Comparison of ENCODE assay signal across 32 cellular contexts in genomic region chr4:142411993-142412392, GRCh38.
"Had no signal": no experiment of that assay in that cellular context is flagged by ENCODE, and none has a peak within 500 bp of the region (broad histone marks: within the 10 kb centered on the region; RNA-seq: fewer than 3 reads in every experiment).

No MANE protein-coding gene starts in this region.

- H3K27me3 Mint-ChIP-seq: activated CD4-positive, alpha-beta memory T cell treated with anti-CD3 and anti-CD28 coated beads for 36 hours; activated CD4-positive, alpha-beta T cell treated with anti-CD3 and anti-CD28 coated beads for 36 hours; activated CD4-positive, alpha-beta T cell treated with anti-CD3 and anti-CD28 coated beads, Interleukin-2, amount 10 ng/mL, durations not matched to agents 24 days and 14 days; activated CD8-positive, alpha-beta memory T cell treated with anti-CD3 and anti-CD28 coated beads, Interleukin-2, amount 10 ng/mL, durations not matched to agents 7 days and 5 days; effector memory CD8-positive, alpha-beta T cell had no signal

- H3K4me3 ChIP-seq: adrenal gland, body of pancreas, esophagus muscularis mucosa, gastrocnemius medialis, heart left ventricle had no signal

- H3K4me3 Mint-ChIP-seq: activated CD4-positive, alpha-beta memory T cell treated with anti-CD3 and anti-CD28 coated beads for 36 hours; activated CD4-positive, alpha-beta T cell treated with anti-CD3 and anti-CD28 coated beads for 36 hours; activated CD4-positive, alpha-beta T cell treated with anti-CD3 and anti-CD28 coated beads, Interleukin-2, amount 10 ng/mL, durations not matched to agents 24 days and 14 days; activated CD8-positive, alpha-beta memory T cell treated with anti-CD3 and anti-CD28 coated beads, Interleukin-2, amount 10 ng/mL, durations not matched to agents 7 days and 5 days; activated CD8-positive, alpha-beta T cell treated with anti-CD3 and anti-CD28 coated beads, Interleukin-2, amount 10 ng/mL, durations not matched to agents 7 days and 5 days; activated T-helper 1 cell treated with anti-CD3 and anti-CD28 coated beads, Interleukin-12 subunit alpha, Interleukin-12 subunit beta, Interleukin-2, Interleukin-4 antibody, amounts not matched to agents 30 ng/mL and 10 ng/mL and 1 ng/mL, durations not matched to agents 14 hours and 24 hours and 36 hours; effector memory CD8-positive, alpha-beta T cell; T-helper 1 cell treated with Interleukin-12 subunit alpha and Interleukin-12 subunit beta and Interleukin-4 antibody, amounts not matched to agents 30 μg/mL and 1 μg/mL, for 36 hours had no signal

- DNase-seq: activated CD4-positive, alpha-beta memory T cell treated with anti-CD3 and anti-CD28 coated beads for 36 hours; activated CD4-positive, alpha-beta T cell treated with anti-CD3 and anti-CD28 coated beads for 36 hours; activated CD4-positive, alpha-beta T cell treated with anti-CD3 and anti-CD28 coated beads, Interleukin-2, amount 10 ng/mL, durations not matched to agents 24 days and 14 days; activated CD4-positive, CD25-positive, alpha-beta regulatory T cell; activated CD4-positive, CD25-positive, alpha-beta regulatory T cell treated with anti-CD3 and anti-CD28 coated beads, Interleukin-2, amount 50 U/mL, for 72 hours; activated CD8-positive, alpha-beta memory T cell treated with anti-CD3 and anti-CD28 coated beads, Interleukin-2, amount 10 ng/mL, durations not matched to agents 7 days and 5 days; activated CD8-positive, alpha-beta memory T cell treated with anti-CD3 and anti-CD28 coated beads, Interleukin-2, amount 50 U/mL, for 4 hours; activated CD8-positive, alpha-beta T cell treated with anti-CD3 and anti-CD28 coated beads, Interleukin-2, amount 10 ng/mL, durations not matched to agents 7 days and 5 days; activated effector memory CD4-positive, alpha-beta T cell treated with anti-CD3 and anti-CD28 coated beads, Interleukin-2, amount 50 U/mL, for 16 hours; activated naive CD4-positive, alpha-beta T cell treated with anti-CD3 and anti-CD28 coated beads, Interleukin-2, amount 50 U/mL, for 16 hours; activated T-cell treated with anti-CD3 and anti-CD28 coated beads, Interleukin-2, amount 50 U/mL, for 1 hour; activated T-cell treated with anti-CD3 and anti-CD28 coated beads, Interleukin-2, amount 50 U/mL, for 48 hours; adrenal gland; amygdala; aorta; body of pancreas; caudate nucleus; cortex of kidney; dermis blood vessel endothelial cell; effector CD4-positive, alpha-beta T cell; effector memory CD8-positive, alpha-beta T cell; erythroblast; foreskin keratinocyte; gastrocnemius medialis; glutamatergic neuron; heart left ventricle; hypothalamus had no signal

- FAIRE-seq: colon had no signal

- H3K9me3 ChIP-seq: adrenal gland, body of pancreas, esophagus muscularis mucosa, gastrocnemius medialis, heart left ventricle had no signal

- H3K27ac Mint-ChIP-seq: activated CD4-positive, alpha-beta memory T cell treated with anti-CD3 and anti-CD28 coated beads for 36 hours; activated CD4-positive, alpha-beta T cell treated with anti-CD3 and anti-CD28 coated beads, Interleukin-2, amount 10 ng/mL, durations not matched to agents 24 days and 14 days; activated CD8-positive, alpha-beta memory T cell treated with anti-CD3 and anti-CD28 coated beads, Interleukin-2, amount 10 ng/mL, durations not matched to agents 7 days and 5 days; activated CD8-positive, alpha-beta T cell treated with anti-CD3 and anti-CD28 coated beads, Interleukin-2, amount 10 ng/mL, durations not matched to agents 7 days and 5 days; activated T-helper 1 cell treated with anti-CD3 and anti-CD28 coated beads, Interleukin-12 subunit alpha, Interleukin-12 subunit beta, Interleukin-2, Interleukin-4 antibody, amounts not matched to agents 30 ng/mL and 10 ng/mL and 1 ng/mL, durations not matched to agents 14 hours and 24 hours and 36 hours; activated T-helper 2 cell treated with anti-CD3 and anti-CD28 coated beads, Interferon-gamma antibody, Interleukin-2, Interleukin-4, amounts not matched to agents 10 μg/mL and 5 μg/mL and 100 μg/mL, durations not matched to agents 14 hours and 24 hours and 36 hours; effector memory CD8-positive, alpha-beta T cell; T-helper 1 cell treated with Interleukin-12 subunit alpha and Interleukin-12 subunit beta and Interleukin-4 antibody, amounts not matched to agents 30 μg/mL and 1 μg/mL, for 36 hours had no signal

- ATAC-seq: activated CD4-positive, alpha-beta T cell treated with anti-CD3 and anti-CD28 coated beads for 36 hours; activated CD8-positive, alpha-beta memory T cell treated with anti-CD3 and anti-CD28 coated beads, Interleukin-2, amount 10 ng/mL, durations not matched to agents 7 days and 5 days; activated CD8-positive, alpha-beta T cell treated with anti-CD3 and anti-CD28 coated beads, Interleukin-2, amount 10 ng/mL, durations not matched to agents 7 days and 5 days; body of pancreas; effector memory CD8-positive, alpha-beta T cell; foreskin keratinocyte; gastrocnemius medialis; heart left ventricle had no signal

- H3K9me3 Mint-ChIP-seq: activated CD4-positive, alpha-beta memory T cell treated with anti-CD3 and anti-CD28 coated beads for 36 hours; activated T-helper 1 cell treated with anti-CD3 and anti-CD28 coated beads, Interleukin-12 subunit alpha, Interleukin-12 subunit beta, Interleukin-2, Interleukin-4 antibody, amounts not matched to agents 30 ng/mL and 10 ng/mL and 1 ng/mL, durations not matched to agents 14 hours and 24 hours and 36 hours; effector memory CD8-positive, alpha-beta T cell; T-helper 1 cell treated with Interleukin-12 subunit alpha and Interleukin-12 subunit beta and Interleukin-4 antibody, amounts not matched to agents 30 μg/mL and 1 μg/mL, for 36 hours had no signal

- H3K36me3 ChIP-seq: adrenal gland, esophagus muscularis mucosa, gastrocnemius medialis, heart left ventricle had no signal

- H3K27me3 ChIP-seq: adrenal gland, esophagus muscularis mucosa, foreskin keratinocyte, gastrocnemius medialis, heart left ventricle had no signal

- H3K4me1 ChIP-seq: adrenal gland, body of pancreas, esophagus muscularis mucosa had no signal
